ENCODE assay signal across 8 cellular contexts in genomic region chr10:96831867-96832720, GRCh38. TPM values are rescaled to one million over a fixed set of nuclear protein-coding genes. Genes with fewer than 3 reads are reported as not detected.
A peak's percentile ranks its signal among the peaks of the same experiment; 100 is the strongest.
DNase-seq lines count a peak whose midpoint lies in the region; ATAC-seq and TF ChIP-seq lines count a peak whose summit lies in the region.

LCOR (plus strand) TSS chr10:96832298; CDS start chr10:96949058, 116,760 bp downstream.

- H3K36me3 ChIP-seq in body of pancreas (replicated peaks in 1 of 2; ENCODE audit: insufficient read depth in 1 of 2, low read depth in 2 of 2) = no peaks in the 10 kb centered on the region

- intact Hi-C loops in body of pancreas (cut with DNase I) = no loop called here

- peak in 2 of 7 experiments; percentile 29 to 52 for TF ChIP-seq CTCF in body of pancreas (IDR thresholded peaks at IDR 0.05)

- no peaks in the 10 kb centered on the region for H3K27me3 ChIP-seq in body of pancreas

- H3K4me1 ChIP-seq in body of pancreas = peaks cover 39% of the 10 kb centered on the region

- no peaks in the 10 kb centered on the region for H3K9me3 ChIP-seq in body of pancreas

- 0 to 1% methylated on average over 8 to 56 of the region's 112 CpGs for WGBS in body of pancreas, 2 donors

- ATAC-seq in HG02938 (IDR thresholded peaks at IDR 0.05; ENCODE audit: unreplicated experiment) (peak; percentile 50), body of pancreas (peak; percentile 85)

- peak; percentile 43 to 83 (median 61) for TF ChIP-seq POLR2A in body of pancreas (IDR thresholded peaks at IDR 0.05)

- peak; percentile 53 for DNase-seq in NCI-H187 (lab: John Stamatoyannopoulos, UW)
- DNase-seq in NCI-H187 treated with DMSO at 0.1 percent for 48 hours (lab: John Stamatoyannopoulos, UW) = no peak
- peak; percentile 18 for DNase-seq in NCI-H2029 treated with DMSO at 0.1 percent for 48 hours (lab: John Stamatoyannopoulos, UW)
- DNase-seq in UCSD-AML1 (lab: John Stamatoyannopoulos, UW; ENCODE audit: unreplicated experiment) = peak; percentile 89
- peak; percentile 90 to 93 (median 92) for DNase-seq in body of pancreas
- peak; percentile 73 for DNase-seq in skeletal muscle cell (ENCODE audit: low read depth)

- peak within 1 kb of the TSS; percentile 92 to 97 (median 96) for H3K27ac ChIP-seq in body of pancreas

- H3K4me3 ChIP-seq in body of pancreas (peak within 1 kb of the TSS; percentile 67 to 76), iPS-11a (ENCODE audit: low read depth, low read length) (peak within 1 kb of the TSS; percentile 74), skeletal muscle cell (ENCODE audit: low read depth, low read length) (peak within 1 kb of the TSS; percentile 83)

RNA-seq across cellular contexts. Expression of gene LCOR, which starts in this region (rescaled TPM):
- 10 to 100 TPM; 34.5 to 35.3 TPM for total RNA-seq in body of pancreas
